Comparison of ENCODE assay signal across 1 cellular context in the genomic region with DNA sequence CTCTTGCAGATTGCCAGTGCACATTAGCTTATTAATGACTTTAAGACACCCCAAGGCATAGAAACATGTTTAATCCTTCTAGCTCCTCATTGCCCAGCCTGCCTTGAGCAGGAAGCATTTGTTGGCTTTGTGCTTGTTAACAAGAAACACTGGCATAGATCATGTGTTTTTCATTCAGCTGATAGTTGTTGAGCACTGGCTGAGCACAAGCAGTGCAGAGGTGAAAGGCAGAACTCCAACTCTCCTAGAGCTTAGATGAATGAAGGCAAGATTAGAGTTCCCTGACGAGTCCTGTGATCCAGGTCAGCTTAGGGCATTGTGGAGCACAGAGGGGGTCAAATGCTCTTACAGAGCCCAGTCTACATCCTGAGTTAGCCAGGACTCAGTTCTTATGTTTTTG.
TF ChIP-seq lines count a peak whose summit lies in the region.

No MANE protein-coding gene starts in this region.

TF ChIP-seq in WTC11, 78 proteins besides CTCF, POLR2A, EP300 and RAD21:
- TF ChIP-seq NFATC4 (CRISPR knock-in tag; IDR thresholded peaks at IDR 0.05), result no peak
- TF ChIP-seq HMGA2 (CRISPR knock-in tag; IDR thresholded peaks at IDR 0.05), result no peak
- no peak for TF ChIP-seq FOXK1 (CRISPR knock-in tag; IDR thresholded peaks at IDR 0.05)
- TF ChIP-seq, protein P1, sequence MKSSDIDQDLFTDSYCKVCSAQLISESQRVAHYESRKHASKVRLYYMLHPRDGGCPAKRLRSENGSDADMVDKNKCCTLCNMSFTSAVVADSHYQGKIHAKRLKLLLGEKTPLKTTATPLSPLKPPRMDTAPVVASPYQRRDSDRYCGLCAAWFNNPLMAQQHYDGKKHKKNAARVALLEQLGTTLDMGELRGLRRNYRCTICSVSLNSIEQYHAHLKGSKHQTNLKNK (CRISPR knock-in tag; IDR thresholded peaks at IDR 0.05), result no peak
- TF ChIP-seq, protein P2, sequence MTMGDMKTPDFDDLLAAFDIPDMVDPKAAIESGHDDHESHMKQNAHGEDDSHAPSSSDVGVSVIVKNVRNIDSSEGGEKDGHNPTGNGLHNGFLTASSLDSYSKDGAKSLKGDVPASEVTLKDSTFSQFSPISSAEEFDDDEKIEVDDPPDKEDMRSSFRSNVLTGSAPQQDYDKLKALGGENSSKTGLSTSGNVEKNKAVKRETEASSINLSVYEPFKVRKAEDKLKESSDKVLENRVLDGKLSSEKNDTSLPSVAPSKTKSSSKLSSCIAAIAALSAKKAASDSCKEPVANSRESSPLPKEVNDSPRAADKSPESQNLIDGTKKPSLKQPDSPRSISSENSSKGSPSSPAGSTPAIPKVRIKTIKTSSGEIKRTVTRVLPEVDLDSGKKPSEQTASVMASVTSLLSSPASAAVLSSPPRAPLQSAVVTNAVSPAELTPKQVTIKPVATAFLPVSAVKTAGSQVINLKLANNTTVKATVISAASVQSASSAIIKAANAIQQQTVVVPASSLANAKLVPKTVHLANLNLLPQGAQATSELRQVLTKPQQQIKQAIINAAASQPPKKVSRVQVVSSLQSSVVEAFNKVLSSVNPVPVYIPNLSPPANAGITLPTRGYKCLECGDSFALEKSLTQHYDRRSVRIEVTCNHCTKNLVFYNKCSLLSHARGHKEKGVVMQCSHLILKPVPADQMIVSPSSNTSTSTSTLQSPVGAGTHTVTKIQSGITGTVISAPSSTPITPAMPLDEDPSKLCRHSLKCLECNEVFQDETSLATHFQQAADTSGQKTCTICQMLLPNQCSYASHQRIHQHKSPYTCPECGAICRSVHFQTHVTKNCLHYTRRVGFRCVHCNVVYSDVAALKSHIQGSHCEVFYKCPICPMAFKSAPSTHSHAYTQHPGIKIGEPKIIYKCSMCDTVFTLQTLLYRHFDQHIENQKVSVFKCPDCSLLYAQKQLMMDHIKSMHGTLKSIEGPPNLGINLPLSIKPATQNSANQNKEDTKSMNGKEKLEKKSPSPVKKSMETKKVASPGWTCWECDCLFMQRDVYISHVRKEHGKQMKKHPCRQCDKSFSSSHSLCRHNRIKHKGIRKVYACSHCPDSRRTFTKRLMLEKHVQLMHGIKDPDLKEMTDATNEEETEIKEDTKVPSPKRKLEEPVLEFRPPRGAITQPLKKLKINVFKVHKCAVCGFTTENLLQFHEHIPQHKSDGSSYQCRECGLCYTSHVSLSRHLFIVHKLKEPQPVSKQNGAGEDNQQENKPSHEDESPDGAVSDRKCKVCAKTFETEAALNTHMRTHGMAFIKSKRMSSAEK (CRISPR knock-in tag; IDR thresholded peaks at IDR 0.05; ENCODE audit: borderline replicate concordance), result no peak
- TF ChIP-seq, protein P3, sequence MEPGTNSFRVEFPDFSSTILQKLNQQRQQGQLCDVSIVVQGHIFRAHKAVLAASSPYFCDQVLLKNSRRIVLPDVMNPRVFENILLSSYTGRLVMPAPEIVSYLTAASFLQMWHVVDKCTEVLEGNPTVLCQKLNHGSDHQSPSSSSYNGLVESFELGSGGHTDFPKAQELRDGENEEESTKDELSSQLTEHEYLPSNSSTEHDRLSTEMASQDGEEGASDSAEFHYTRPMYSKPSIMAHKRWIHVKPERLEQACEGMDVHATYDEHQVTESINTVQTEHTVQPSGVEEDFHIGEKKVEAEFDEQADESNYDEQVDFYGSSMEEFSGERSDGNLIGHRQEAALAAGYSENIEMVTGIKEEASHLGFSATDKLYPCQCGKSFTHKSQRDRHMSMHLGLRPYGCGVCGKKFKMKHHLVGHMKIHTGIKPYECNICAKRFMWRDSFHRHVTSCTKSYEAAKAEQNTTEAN (CRISPR knock-in tag; IDR thresholded peaks at IDR 0.05), result no peak
- no peak for TF ChIP-seq PRRX2 (CRISPR knock-in tag; IDR thresholded peaks at IDR 0.05)
- TF ChIP-seq, protein P4, sequence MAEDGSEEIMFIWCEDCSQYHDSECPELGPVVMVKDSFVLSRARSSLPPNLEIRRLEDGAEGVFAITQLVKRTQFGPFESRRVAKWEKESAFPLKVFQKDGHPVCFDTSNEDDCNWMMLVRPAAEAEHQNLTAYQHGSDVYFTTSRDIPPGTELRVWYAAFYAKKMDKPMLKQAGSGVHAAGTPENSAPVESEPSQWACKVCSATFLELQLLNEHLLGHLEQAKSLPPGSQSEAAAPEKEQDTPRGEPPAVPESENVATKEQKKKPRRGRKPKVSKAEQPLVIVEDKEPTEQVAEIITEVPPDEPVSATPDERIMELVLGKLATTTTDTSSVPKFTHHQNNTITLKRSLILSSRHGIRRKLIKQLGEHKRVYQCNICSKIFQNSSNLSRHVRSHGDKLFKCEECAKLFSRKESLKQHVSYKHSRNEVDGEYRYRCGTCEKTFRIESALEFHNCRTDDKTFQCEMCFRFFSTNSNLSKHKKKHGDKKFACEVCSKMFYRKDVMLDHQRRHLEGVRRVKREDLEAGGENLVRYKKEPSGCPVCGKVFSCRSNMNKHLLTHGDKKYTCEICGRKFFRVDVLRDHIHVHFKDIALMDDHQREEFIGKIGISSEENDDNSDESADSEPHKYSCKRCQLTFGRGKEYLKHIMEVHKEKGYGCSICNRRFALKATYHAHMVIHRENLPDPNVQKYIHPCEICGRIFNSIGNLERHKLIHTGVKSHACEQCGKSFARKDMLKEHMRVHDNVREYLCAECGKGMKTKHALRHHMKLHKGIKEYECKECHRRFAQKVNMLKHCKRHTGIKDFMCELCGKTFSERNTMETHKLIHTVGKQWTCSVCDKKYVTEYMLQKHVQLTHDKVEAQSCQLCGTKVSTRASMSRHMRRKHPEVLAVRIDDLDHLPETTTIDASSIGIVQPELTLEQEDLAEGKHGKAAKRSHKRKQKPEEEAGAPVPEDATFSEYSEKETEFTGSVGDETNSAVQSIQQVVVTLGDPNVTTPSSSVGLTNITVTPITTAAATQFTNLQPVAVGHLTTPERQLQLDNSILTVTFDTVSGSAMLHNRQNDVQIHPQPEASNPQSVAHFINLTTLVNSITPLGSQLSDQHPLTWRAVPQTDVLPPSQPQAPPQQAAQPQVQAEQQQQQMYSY (CRISPR knock-in tag; IDR thresholded peaks at IDR 0.05), result no peak
- TF ChIP-seq, protein P5, sequence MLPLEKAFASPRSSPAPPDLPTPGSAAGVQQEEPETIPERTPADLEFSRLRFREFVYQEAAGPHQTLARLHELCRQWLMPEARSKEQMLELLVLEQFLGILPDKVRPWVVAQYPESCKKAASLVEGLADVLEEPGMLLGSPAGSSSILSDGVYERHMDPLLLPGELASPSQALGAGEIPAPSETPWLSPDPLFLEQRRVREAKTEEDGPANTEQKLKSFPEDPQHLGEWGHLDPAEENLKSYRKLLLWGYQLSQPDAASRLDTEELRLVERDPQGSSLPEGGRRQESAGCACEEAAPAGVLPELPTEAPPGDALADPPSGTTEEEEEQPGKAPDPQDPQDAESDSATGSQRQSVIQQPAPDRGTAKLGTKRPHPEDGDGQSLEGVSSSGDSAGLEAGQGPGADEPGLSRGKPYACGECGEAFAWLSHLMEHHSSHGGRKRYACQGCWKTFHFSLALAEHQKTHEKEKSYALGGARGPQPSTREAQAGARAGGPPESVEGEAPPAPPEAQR (CRISPR knock-in tag; IDR thresholded peaks at IDR 0.05), result no peak
- TF ChIP-seq, protein P6, sequence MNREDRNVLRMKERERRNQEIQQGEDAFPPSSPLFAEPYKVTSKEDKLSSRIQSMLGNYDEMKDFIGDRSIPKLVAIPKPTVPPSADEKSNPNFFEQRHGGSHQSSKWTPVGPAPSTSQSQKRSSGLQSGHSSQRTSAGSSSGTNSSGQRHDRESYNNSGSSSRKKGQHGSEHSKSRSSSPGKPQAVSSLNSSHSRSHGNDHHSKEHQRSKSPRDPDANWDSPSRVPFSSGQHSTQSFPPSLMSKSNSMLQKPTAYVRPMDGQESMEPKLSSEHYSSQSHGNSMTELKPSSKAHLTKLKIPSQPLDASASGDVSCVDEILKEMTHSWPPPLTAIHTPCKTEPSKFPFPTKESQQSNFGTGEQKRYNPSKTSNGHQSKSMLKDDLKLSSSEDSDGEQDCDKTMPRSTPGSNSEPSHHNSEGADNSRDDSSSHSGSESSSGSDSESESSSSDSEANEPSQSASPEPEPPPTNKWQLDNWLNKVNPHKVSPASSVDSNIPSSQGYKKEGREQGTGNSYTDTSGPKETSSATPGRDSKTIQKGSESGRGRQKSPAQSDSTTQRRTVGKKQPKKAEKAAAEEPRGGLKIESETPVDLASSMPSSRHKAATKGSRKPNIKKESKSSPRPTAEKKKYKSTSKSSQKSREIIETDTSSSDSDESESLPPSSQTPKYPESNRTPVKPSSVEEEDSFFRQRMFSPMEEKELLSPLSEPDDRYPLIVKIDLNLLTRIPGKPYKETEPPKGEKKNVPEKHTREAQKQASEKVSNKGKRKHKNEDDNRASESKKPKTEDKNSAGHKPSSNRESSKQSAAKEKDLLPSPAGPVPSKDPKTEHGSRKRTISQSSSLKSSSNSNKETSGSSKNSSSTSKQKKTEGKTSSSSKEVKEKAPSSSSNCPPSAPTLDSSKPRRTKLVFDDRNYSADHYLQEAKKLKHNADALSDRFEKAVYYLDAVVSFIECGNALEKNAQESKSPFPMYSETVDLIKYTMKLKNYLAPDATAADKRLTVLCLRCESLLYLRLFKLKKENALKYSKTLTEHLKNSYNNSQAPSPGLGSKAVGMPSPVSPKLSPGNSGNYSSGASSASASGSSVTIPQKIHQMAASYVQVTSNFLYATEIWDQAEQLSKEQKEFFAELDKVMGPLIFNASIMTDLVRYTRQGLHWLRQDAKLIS (CRISPR knock-in tag; IDR thresholded peaks at IDR 0.05; ENCODE audit: borderline replicate concordance), result no peak
- TF ChIP-seq SOX15 (CRISPR knock-in tag; IDR thresholded peaks at IDR 0.05), result no peak
- TF ChIP-seq GTF2I (CRISPR knock-in tag; conservative IDR thresholded peaks at IDR 0.05), result no peak
- TF ChIP-seq NR1H2 (CRISPR knock-in tag; IDR thresholded peaks at IDR 0.05), result no peak
- no peak for TF ChIP-seq KAT7 (CRISPR knock-in tag; IDR thresholded peaks at IDR 0.05; ENCODE audit: borderline replicate concordance)
- TF ChIP-seq, protein P7, sequence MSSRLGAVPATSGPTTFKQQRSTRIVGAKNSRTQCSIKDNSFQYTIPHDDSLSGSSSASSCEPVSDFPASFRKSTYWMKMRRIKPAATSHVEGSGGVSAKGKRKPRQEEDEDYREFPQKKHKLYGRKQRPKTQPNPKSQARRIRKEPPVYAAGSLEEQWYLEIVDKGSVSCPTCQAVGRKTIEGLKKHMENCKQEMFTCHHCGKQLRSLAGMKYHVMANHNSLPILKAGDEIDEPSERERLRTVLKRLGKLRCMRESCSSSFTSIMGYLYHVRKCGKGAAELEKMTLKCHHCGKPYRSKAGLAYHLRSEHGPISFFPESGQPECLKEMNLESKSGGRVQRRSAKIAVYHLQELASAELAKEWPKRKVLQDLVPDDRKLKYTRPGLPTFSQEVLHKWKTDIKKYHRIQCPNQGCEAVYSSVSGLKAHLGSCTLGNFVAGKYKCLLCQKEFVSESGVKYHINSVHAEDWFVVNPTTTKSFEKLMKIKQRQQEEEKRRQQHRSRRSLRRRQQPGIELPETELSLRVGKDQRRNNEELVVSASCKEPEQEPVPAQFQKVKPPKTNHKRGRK (CRISPR knock-in tag; IDR thresholded peaks at IDR 0.05; ENCODE audit: borderline replicate concordance), result no peak
- no peak for TF ChIP-seq NFE2L1 (CRISPR knock-in tag; IDR thresholded peaks at IDR 0.05)
- no peak for TF ChIP-seq ZNF423 (CRISPR knock-in tag; IDR thresholded peaks at IDR 0.05)
